Comparison of ENCODE assay signal across 14 cellular contexts in the genomic region with DNA sequence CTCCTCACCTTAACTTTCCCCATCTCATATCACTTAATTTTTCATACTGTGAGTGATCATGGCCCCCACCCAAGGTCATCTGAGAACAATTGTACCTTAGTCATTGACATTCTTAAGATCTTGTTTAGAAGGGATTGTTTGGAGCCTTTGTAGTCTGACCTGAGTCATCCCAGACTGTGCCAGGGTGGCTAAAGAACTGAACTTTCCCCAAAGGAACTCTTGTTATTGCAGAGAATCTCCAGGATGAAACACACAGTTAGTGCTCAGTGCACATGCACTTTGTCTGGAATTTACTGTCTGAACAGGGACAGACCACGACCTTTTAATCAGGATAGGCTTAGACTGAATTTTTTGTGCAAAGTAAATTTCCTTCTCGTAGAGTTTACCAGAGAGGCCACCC.
A peak's percentile ranks its signal among the peaks of the same experiment; 100 is the strongest.
DNase-seq lines count a peak whose midpoint lies in the region; ATAC-seq, FAIRE-seq and TF ChIP-seq lines count a peak whose summit lies in the region.
"Had no signal": no experiment of that assay in that cellular context is flagged by ENCODE, and none has a peak within 500 bp of the region (broad histone marks: within the 10 kb centered on the region; RNA-seq: fewer than 3 reads in every experiment).

No MANE protein-coding gene starts in this region.

- H3K4me3 ChIP-seq in BJ (ENCODE audit: low read depth, low read length) = no peak overlapping the region
- no peak overlapping the region for H3K4me3 ChIP-seq in mesodermal cell (ENCODE audit: extremely low read depth, insufficient read depth, low read length, poor library complexity, severe bottlenecking)
- H3K4me3 ChIP-seq in MM.1S (ENCODE audit: low read length) = no peak overlapping the region

- H3K4me3 Mint-ChIP-seq in activated CD4-positive, alpha-beta T cell treated with anti-CD3 and anti-CD28 coated beads, Interleukin-2, amount 10 ng/mL, durations not matched to agents 24 days and 14 days = no peak overlapping the region
- H3K4me3 Mint-ChIP-seq: activated CD4-positive, alpha-beta T cell treated with anti-CD3 and anti-CD28 coated beads for 36 hours; activated naive CD8-positive, alpha-beta T cell had no signal

- no peak overlapping the region for H3K27ac Mint-ChIP-seq in activated CD4-positive, alpha-beta T cell treated with anti-CD3 and anti-CD28 coated beads, Interleukin-2, amount 10 ng/mL, durations not matched to agents 24 days and 14 days
- H3K27ac Mint-ChIP-seq: activated CD4-positive, alpha-beta T cell treated with anti-CD3 and anti-CD28 coated beads for 36 hours; activated naive CD8-positive, alpha-beta T cell had no signal

- peaks cover 41% of the 10 kb centered on the region for H3K4me1 ChIP-seq in mesodermal cell (ENCODE audit: control insufficient read depth, insufficient read depth, low read length, poor library complexity, severe bottlenecking)
- 0 out of 2 replicates have a peak, but pooled peaks cover 5% of the 10 kb centered on the region for H3K4me1 ChIP-seq in MM.1S (ENCODE audit: low read length)

- no peak overlapping the region for H3K9ac ChIP-seq in MM.1S (ENCODE audit: low read length)

- TF ChIP-seq CTCF in BJ (IDR thresholded peaks at IDR 0.05; ENCODE audit: insufficient read depth, low read depth, low read length) = no peak
- TF ChIP-seq CTCF in MM.1S (IDR thresholded peaks at IDR 0.05; ENCODE audit: low read length) = no peak

- POLR2A ChIA-PET in BJ (lab: Charles Lee) = no interaction called here

- H3K9me3 ChIP-seq in mesodermal cell (ENCODE audit: control insufficient read depth, low read length) (no peaks in the 10 kb centered on the region), MM.1S (replicated peaks; ENCODE audit: insufficient read depth, low read length) (no peaks in the 10 kb centered on the region)

- H3K4me1 Mint-ChIP-seq in activated CD4-positive, alpha-beta T cell treated with anti-CD3 and anti-CD28 coated beads, Interleukin-2, amount 10 ng/mL, durations not matched to agents 24 days and 14 days = no peaks in the 10 kb centered on the region
- H3K4me1 Mint-ChIP-seq: activated CD4-positive, alpha-beta T cell treated with anti-CD3 and anti-CD28 coated beads for 36 hours had no signal

- FAIRE-seq in GM19239 (lab: Jason Lieb, UNC) = no peak
- FAIRE-seq: endometrium had no signal

- intact Hi-C loops in activated CD4-positive, alpha-beta T cell treated with anti-CD3 and anti-CD28 coated beads, Interleukin-2, amount 10 ng/mL, durations not matched to agents 24 days and 14 days (cut with micrococcal nuclease) = no loop called here

- no peaks in the 10 kb centered on the region for H3F3A ChIP-seq in MM.1S (ENCODE audit: insufficient read depth, low read length)

- H3K36me3 Mint-ChIP-seq in activated CD4-positive, alpha-beta T cell treated with anti-CD3 and anti-CD28 coated beads, Interleukin-2, amount 10 ng/mL, durations not matched to agents 24 days and 14 days (ENCODE audit: low read depth) = no peaks in the 10 kb centered on the region
- H3K36me3 Mint-ChIP-seq: activated naive CD8-positive, alpha-beta T cell had no signal

- DNase-seq in BJ (ENCODE audit: low read depth) (peak; percentile 46), LoVo (ENCODE audit: low spot score) (peak; percentile 51), epithelial cell of prostate (ENCODE audit: low read depth, low spot score) (peak; percentile 48), MM.1S (no peak), GM19239 (ENCODE audit: insufficient read length, low spot score) (no peak)
- DNase-seq in activated CD4-positive, alpha-beta T cell treated with anti-CD3 and anti-CD28 coated beads, Interleukin-2, amount 10 ng/mL, durations not matched to agents 24 days and 14 days = no peak
- DNase-seq: activated CD4-positive, alpha-beta T cell treated with anti-CD3 and anti-CD28 coated beads for 36 hours; NCI-H1694; substantia nigra had no signal

- no peaks in the 10 kb centered on the region for H3K9me3 Mint-ChIP-seq in activated CD4-positive, alpha-beta T cell treated with anti-CD3 and anti-CD28 coated beads, Interleukin-2, amount 10 ng/mL, durations not matched to agents 24 days and 14 days

- 87 to 91% methylated on average over 2 of the region's 2 CpGs for WGBS in mesodermal cell (ENCODE audit: insufficient coverage in 2 of 2), 2 experiments

- H3K27me3 ChIP-seq in BJ (ENCODE audit: control insufficient read depth, insufficient read depth, low read length) (no peaks in the 10 kb centered on the region), MM.1S (replicated peaks; ENCODE audit: insufficient read depth, low read length) (no peaks in the 10 kb centered on the region)

- H3K9me2 ChIP-seq in MM.1S (replicated peaks; ENCODE audit: insufficient read depth, low read length) = no peaks in the 10 kb centered on the region

- H2AFZ ChIP-seq in MM.1S (ENCODE audit: low read length) = no peak overlapping the region

- H3K36me3 ChIP-seq in BJ (ENCODE audit: control insufficient read depth, insufficient read depth, low read length) (no peaks in the 10 kb centered on the region), mesodermal cell (ENCODE audit: control insufficient read depth, insufficient read depth, low read length) (no peaks in the 10 kb centered on the region), MM.1S (replicated peaks; ENCODE audit: insufficient read depth, low read length) (no peaks in the 10 kb centered on the region)

- no peak overlapping the region for H3K4me2 ChIP-seq in MM.1S (ENCODE audit: low read depth, low read length)

- H3K27ac ChIP-seq in epithelial cell of prostate = peak overlapping the region; percentile 5
- H3K27ac ChIP-seq in mesodermal cell (ENCODE audit: low read depth, low read length, severe bottlenecking) = peak overlapping the region; percentile 89
- no peak overlapping the region for H3K27ac ChIP-seq in MM.1S (ENCODE audit: low read length)
- H3K27ac ChIP-seq: C4-2B had no signal

- no peaks in the 10 kb centered on the region for H4K20me1 ChIP-seq in MM.1S (ENCODE audit: insufficient read depth, low read length)

- no peaks in the 10 kb centered on the region for H3K79me2 ChIP-seq in MM.1S (ENCODE audit: low read length)

- no peak for ATAC-seq in GM21717 (IDR thresholded peaks at IDR 0.05; ENCODE audit: unreplicated experiment)
- ATAC-seq: activated CD4-positive, alpha-beta T cell treated with anti-CD3 and anti-CD28 coated beads for 36 hours had no signal

- no peaks in the 10 kb centered on the region for H3K27me3 Mint-ChIP-seq in activated CD4-positive, alpha-beta T cell treated with anti-CD3 and anti-CD28 coated beads, Interleukin-2, amount 10 ng/mL, durations not matched to agents 24 days and 14 days

- CTCF ChIA-PET in BJ (lab: Yijun Ruan, JAX) = no interaction called here

Comparison
In these comparisons a context has a peak if more than half of its experiments do, and no peak if none do; other contexts are left out.
1. DNase-seq: peak in BJ (single experiment), LoVo (single experiment) and epithelial cell of prostate (single experiment); none in MM.1S (single experiment), activated CD4-positive, alpha-beta T cell treated with anti-CD3 and anti-CD28 coated beads, Interleukin-2, amount 10 ng/mL, durations not matched to agents 24 days and 14 days (single experiment) and GM19239 (single experiment).